Comparison of ENCODE assay signal across 1 cellular context in the genomic region with DNA sequence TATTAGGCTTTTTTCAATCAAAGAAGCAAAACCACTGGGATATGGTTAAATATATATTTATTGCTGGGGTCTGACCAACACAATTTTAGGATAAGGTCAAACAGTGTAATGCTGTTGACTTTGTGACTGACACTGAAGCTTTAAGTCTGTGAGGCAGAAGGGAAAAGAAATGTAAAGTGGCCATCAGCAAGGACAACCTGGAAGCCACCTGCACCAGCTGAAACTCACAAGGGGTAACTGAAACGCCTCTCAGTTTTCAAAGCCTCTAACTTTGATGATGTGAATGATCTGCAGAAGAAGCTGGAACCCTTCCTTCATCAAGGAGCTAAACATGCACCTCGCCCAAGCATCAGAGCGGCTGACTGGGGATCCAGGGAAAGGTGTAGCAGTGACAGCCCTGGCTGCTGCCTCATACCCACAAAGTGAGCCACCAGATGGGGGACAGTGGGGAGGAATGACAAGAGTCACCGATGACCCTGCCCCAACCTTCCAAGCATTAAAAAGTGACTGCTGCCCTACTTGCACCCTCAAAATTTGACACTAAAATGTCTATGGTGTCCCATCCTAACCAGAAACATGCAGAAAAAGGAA.
TF ChIP-seq lines count a peak whose summit lies in the region.

No MANE protein-coding gene starts in this region.

TF ChIP-seq in K562, 482 proteins besides CTCF, POLR2A, EP300 and RAD21 (continued from another document):
- TF ChIP-seq, protein P1, sequence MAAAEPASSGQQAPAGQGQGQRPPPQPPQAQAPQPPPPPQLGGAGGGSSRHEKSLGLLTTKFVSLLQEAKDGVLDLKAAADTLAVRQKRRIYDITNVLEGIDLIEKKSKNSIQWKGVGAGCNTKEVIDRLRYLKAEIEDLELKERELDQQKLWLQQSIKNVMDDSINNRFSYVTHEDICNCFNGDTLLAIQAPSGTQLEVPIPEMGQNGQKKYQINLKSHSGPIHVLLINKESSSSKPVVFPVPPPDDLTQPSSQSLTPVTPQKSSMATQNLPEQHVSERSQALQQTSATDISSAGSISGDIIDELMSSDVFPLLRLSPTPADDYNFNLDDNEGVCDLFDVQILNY (CRISPR knock-in tag; IDR thresholded peaks at IDR 0.05), result no peak
- TF ChIP-seq MECOM (CRISPR knock-in tag; IDR thresholded peaks at IDR 0.05), result no peak
- no peak for TF ChIP-seq TSHZ1 (CRISPR knock-in tag; IDR thresholded peaks at IDR 0.05)
- TF ChIP-seq YBX1 (IDR thresholded peaks at IDR 0.05), result no peak
- no peak for TF ChIP-seq CCNT2 (IDR thresholded peaks at IDR 0.05; ENCODE audit: borderline replicate concordance, extremely low read depth, insufficient read length, low read depth, low read length)
- TF ChIP-seq NCOA4 (IDR thresholded peaks at IDR 0.05; ENCODE audit: partially characterized antibody), result no peak
- TF ChIP-seq POLR2AphosphoS5 (IDR thresholded peaks at IDR 0.05; ENCODE audit: control insufficient read depth, insufficient read depth, low read depth, low read length), result no peak
- no peak for TF ChIP-seq ZNF197 (CRISPR knock-in tag; IDR thresholded peaks at IDR 0.05; ENCODE audit: low read depth)
- TF ChIP-seq, protein P2, sequence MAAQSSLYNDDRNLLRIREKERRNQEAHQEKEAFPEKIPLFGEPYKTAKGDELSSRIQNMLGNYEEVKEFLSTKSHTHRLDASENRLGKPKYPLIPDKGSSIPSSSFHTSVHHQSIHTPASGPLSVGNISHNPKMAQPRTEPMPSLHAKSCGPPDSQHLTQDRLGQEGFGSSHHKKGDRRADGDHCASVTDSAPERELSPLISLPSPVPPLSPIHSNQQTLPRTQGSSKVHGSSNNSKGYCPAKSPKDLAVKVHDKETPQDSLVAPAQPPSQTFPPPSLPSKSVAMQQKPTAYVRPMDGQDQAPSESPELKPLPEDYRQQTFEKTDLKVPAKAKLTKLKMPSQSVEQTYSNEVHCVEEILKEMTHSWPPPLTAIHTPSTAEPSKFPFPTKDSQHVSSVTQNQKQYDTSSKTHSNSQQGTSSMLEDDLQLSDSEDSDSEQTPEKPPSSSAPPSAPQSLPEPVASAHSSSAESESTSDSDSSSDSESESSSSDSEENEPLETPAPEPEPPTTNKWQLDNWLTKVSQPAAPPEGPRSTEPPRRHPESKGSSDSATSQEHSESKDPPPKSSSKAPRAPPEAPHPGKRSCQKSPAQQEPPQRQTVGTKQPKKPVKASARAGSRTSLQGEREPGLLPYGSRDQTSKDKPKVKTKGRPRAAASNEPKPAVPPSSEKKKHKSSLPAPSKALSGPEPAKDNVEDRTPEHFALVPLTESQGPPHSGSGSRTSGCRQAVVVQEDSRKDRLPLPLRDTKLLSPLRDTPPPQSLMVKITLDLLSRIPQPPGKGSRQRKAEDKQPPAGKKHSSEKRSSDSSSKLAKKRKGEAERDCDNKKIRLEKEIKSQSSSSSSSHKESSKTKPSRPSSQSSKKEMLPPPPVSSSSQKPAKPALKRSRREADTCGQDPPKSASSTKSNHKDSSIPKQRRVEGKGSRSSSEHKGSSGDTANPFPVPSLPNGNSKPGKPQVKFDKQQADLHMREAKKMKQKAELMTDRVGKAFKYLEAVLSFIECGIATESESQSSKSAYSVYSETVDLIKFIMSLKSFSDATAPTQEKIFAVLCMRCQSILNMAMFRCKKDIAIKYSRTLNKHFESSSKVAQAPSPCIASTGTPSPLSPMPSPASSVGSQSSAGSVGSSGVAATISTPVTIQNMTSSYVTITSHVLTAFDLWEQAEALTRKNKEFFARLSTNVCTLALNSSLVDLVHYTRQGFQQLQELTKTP (IDR thresholded peaks at IDR 0.05; ENCODE audit: low read depth in 1 of 2, partially characterized antibody in 2 of 2), result no peak
- TF ChIP-seq KHSRP (IDR thresholded peaks at IDR 0.05), result no peak
- no peak for TF ChIP-seq ZNF24 (IDR thresholded peaks at IDR 0.05)
- TF ChIP-seq MAFG (tag; conservative IDR thresholded peaks at IDR 0.05), result no peak
- no peak for TF ChIP-seq RFX7 (CRISPR knock-in tag; IDR thresholded peaks at IDR 0.05)
- no peak for TF ChIP-seq E2F1 (CRISPR knock-in tag; IDR thresholded peaks at IDR 0.05)
